Comparison of ENCODE assay signal across 17 cellular contexts in the genomic region with DNA sequence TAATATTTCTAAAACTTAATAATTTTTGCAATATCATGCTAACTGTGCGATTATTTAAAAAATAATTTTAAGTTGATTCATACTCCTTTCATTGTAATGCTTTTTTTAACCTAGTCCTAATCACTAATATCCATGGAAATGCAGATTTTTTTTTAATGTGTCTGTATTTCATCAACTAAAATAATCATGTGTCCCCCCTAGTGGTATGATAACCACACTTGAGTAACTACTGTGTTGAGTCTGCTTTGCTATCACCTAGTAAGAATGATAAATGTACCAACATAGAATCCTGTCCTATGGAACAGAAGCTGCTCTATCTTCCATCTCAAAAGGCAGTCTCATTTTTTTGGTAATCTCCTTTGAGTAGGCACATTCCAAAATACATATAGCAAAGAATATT.
"Had no signal": no experiment of that assay in that cellular context is flagged by ENCODE, and none has a peak within 500 bp of the region (broad histone marks: within the 10 kb centered on the region; RNA-seq: fewer than 3 reads in every experiment).

No MANE protein-coding gene starts in this region.

- H3K27me3 Mint-ChIP-seq: activated naive CD8-positive, alpha-beta T cell; effector memory CD8-positive, alpha-beta T cell; natural killer cell treated with Interleukin-12 subunit alpha and Interleukin-12 subunit beta and Interleukin-15 and Interleukin-18, amount 100 ng/mL, for 72 hours; stimulated activated naive B cell treated with anti-CD40 and anti-IgM and Interleukin-4, amounts not matched to agents 10 μg/mL and 1 μg/mL and 100 μg/mL, for 72 hours had no signal

- H3K27me3 ChIP-seq: cardiac muscle cell, heart left ventricle had no signal

- H3K4me1 Mint-ChIP-seq: mesothelial cell of epicardium; stimulated activated naive B cell treated with anti-CD40 and anti-IgM and Interleukin-4, amounts not matched to agents 10 μg/mL and 1 μg/mL and 100 μg/mL, for 72 hours had no signal

- H3K27ac ChIP-seq: cardiac muscle cell, heart left ventricle, thoracic aorta had no signal

- ATAC-seq: effector memory CD8-positive, alpha-beta T cell; heart left ventricle; left lobe of liver; natural killer cell treated with Interleukin-12 subunit alpha and Interleukin-12 subunit beta and Interleukin-15 and Interleukin-18, amount 100 ng/mL, for 72 hours; stimulated activated naive B cell treated with anti-CD40 and anti-IgM and Interleukin-4, amounts not matched to agents 10 μg/mL and 1 μg/mL and 100 μg/mL, for 72 hours had no signal

- H3K4me3 Mint-ChIP-seq: activated naive CD8-positive, alpha-beta T cell; effector memory CD8-positive, alpha-beta T cell; mesothelial cell of epicardium; natural killer cell treated with Interleukin-12 subunit alpha and Interleukin-12 subunit beta and Interleukin-15 and Interleukin-18, amount 100 ng/mL, for 72 hours; stimulated activated naive B cell treated with anti-CD40 and anti-IgM and Interleukin-4, amounts not matched to agents 10 μg/mL and 1 μg/mL and 100 μg/mL, for 72 hours had no signal

- H3K9me3 Mint-ChIP-seq: effector memory CD8-positive, alpha-beta T cell; mesothelial cell of epicardium; natural killer cell treated with Interleukin-12 subunit alpha and Interleukin-12 subunit beta and Interleukin-15 and Interleukin-18, amount 100 ng/mL, for 72 hours; stimulated activated naive B cell treated with anti-CD40 and anti-IgM and Interleukin-4, amounts not matched to agents 10 μg/mL and 1 μg/mL and 100 μg/mL, for 72 hours had no signal

- FAIRE-seq: frontal cortex, kidney, TTC549 had no signal

- H3K4me1 ChIP-seq: heart left ventricle had no signal

- H3K27ac Mint-ChIP-seq: activated naive CD8-positive, alpha-beta T cell; effector memory CD8-positive, alpha-beta T cell; mesothelial cell of epicardium; natural killer cell treated with Interleukin-12 subunit alpha and Interleukin-12 subunit beta and Interleukin-15 and Interleukin-18, amount 100 ng/mL, for 72 hours; stimulated activated naive B cell treated with anti-CD40 and anti-IgM and Interleukin-4, amounts not matched to agents 10 μg/mL and 1 μg/mL and 100 μg/mL, for 72 hours had no signal

- H3K9me3 ChIP-seq: heart left ventricle, thoracic aorta had no signal

- H3K4me3 ChIP-seq: cardiac muscle cell, heart left ventricle, lung, thoracic aorta had no signal

- DNase-seq: activated CD4-positive, alpha-beta T cell treated with anti-CD3 and anti-CD28 coated beads, Interleukin-2, amount 50 U/mL, for 4 hours; activated gamma-delta T cell treated with Interleukin-2 at 50 U/mL for 16 hours; amniotic stem cell; effector memory CD8-positive, alpha-beta T cell; heart left ventricle; kidney; posterior cingulate gyrus; stimulated activated naive B cell treated with anti-CD40 and anti-IgM and Interleukin-4, amounts not matched to agents 10 μg/mL and 1 μg/mL and 100 μg/mL, for 72 hours had no signal

- H3K36me3 ChIP-seq: cardiac muscle cell, heart left ventricle, thoracic aorta had no signal

- H3K36me3 Mint-ChIP-seq: activated naive CD8-positive, alpha-beta T cell; mesothelial cell of epicardium; natural killer cell treated with Interleukin-12 subunit alpha and Interleukin-12 subunit beta and Interleukin-15 and Interleukin-18, amount 100 ng/mL, for 72 hours; stimulated activated naive B cell treated with anti-CD40 and anti-IgM and Interleukin-4, amounts not matched to agents 10 μg/mL and 1 μg/mL and 100 μg/mL, for 72 hours had no signal
